ENCODE assay signal across 8 cellular contexts in the genomic region with DNA sequence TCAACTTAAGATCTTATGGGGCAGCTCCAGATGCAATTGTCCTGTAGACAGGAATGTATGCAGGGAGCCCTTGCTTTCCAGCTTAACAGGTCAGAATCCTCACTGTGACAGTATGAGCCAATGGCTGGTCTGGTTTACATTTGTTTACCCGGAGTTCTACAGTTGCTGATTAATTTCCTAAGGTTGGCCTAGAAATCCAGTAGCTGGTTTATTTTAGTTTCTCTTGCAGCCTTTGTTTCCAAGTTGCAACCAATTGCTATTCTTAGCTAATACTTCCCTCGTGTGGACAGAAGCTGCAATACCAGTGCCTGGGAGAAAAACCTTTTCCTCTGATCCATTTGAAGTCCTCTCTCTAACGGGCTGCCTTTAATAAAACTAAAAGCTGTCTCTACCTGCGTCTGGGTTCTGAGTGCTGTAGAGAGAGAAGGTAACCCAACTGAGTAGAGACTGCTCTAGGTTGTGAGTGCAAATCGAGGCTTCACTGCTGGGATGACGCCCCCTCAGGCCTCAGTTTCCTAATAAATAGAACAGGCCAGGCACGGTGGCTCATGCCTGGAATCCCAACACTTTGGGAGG. TPM values are rescaled to one million over a fixed set of nuclear protein-coding genes. Genes with fewer than 3 reads are reported as not detected.
DNase-seq lines count a peak whose midpoint lies in the region; ATAC-seq, FAIRE-seq and TF ChIP-seq lines count a peak whose summit lies in the region.

No MANE protein-coding gene starts in this region.

- peak; percentile 72 for TF ChIP-seq CTCF in bronchial epithelial cell (IDR thresholded peaks at IDR 0.05; ENCODE audit: insufficient read depth, low read length, severe bottlenecking)

- no peaks in the 10 kb centered on the region for H3K36me3 Mint-ChIP-seq in natural killer cell treated with Interleukin-12 subunit alpha and Interleukin-12 subunit beta and Interleukin-15 and Interleukin-18, amount 100 ng/mL, for 72 hours

- no peaks in the 10 kb centered on the region for H3K4me1 Mint-ChIP-seq in natural killer cell treated with Interleukin-12 subunit alpha and Interleukin-12 subunit beta and Interleukin-15 and Interleukin-18, amount 100 ng/mL, for 72 hours (ENCODE audit: low read depth in 2 of 2)

- H3K9me3 Mint-ChIP-seq in natural killer cell treated with Interleukin-12 subunit alpha and Interleukin-12 subunit beta and Interleukin-15 and Interleukin-18, amount 100 ng/mL, for 72 hours: no peaks in the 10 kb centered on the region

- no peak overlapping the region for H3K4me3 ChIP-seq in bronchial epithelial cell (ENCODE audit: low read depth, low read length)

- H3K27me3 ChIP-seq in bronchial epithelial cell (ENCODE audit: control insufficient read depth, insufficient read depth, low read length): no peaks in the 10 kb centered on the region

- peak in 5 of 6 experiments; percentile 1 to 52 (median 26) for DNase-seq in stimulated activated naive CD4-positive, alpha-beta T cell (lab: John Stamatoyannopoulos, UW)
- no peak for DNase-seq in stimulated activated naive CD4-positive, alpha-beta T cell treated with Interleukin-2 at 50 U/mL for 16 hours (lab: John Stamatoyannopoulos, UW)
- DNase-seq in NAMALWA (ENCODE audit: low spot score): peak; percentile 66
- peak; percentile 63 for DNase-seq in SHP77 treated with DMSO at 0.1 percent for 48 hours (lab: John Stamatoyannopoulos, UW)
- peak; percentile 58 for DNase-seq in bronchial epithelial cell (ENCODE audit: low read depth)
- DNase-seq in kidney glomerular epithelial cell (lab: John Stamatoyannopoulos, UW): peak; percentile 63
- peak; percentile 18 for DNase-seq in stimulated activated naive CD8-positive, alpha-beta T cell treated with anti-CD3 and anti-CD28 coated beads, Interleukin-15, Interleukin-2, amounts not matched to agents 100 U/mL and 50 U/mL, for 24 hours
- no peak for DNase-seq in natural killer cell treated with Interleukin-12 subunit alpha and Interleukin-12 subunit beta and Interleukin-15 and Interleukin-18, amount 100 ng/mL, for 72 hours (ENCODE audit: low spot score)

- FAIRE-seq in bronchial epithelial cell (lab: Jason Lieb, UNC): no peak

- no peak overlapping the region for H3K4me3 Mint-ChIP-seq in natural killer cell treated with Interleukin-12 subunit alpha and Interleukin-12 subunit beta and Interleukin-15 and Interleukin-18, amount 100 ng/mL, for 72 hours

- H3K36me3 ChIP-seq in bronchial epithelial cell (ENCODE audit: control insufficient read depth, insufficient read depth, low read length): no peaks in the 10 kb centered on the region

- no peak for ATAC-seq in stimulated activated naive CD8-positive, alpha-beta T cell treated with anti-CD3 and anti-CD28 coated beads, Interleukin-15, Interleukin-2, amounts not matched to agents 100 U/mL and 50 U/mL, for 24 hours
- ATAC-seq in natural killer cell treated with Interleukin-12 subunit alpha and Interleukin-12 subunit beta and Interleukin-15 and Interleukin-18, amount 100 ng/mL, for 72 hours: no peak

- H3K27me3 Mint-ChIP-seq in natural killer cell treated with Interleukin-12 subunit alpha and Interleukin-12 subunit beta and Interleukin-15 and Interleukin-18, amount 100 ng/mL, for 72 hours: no peaks in the 10 kb centered on the region

- H3K27ac Mint-ChIP-seq in natural killer cell treated with Interleukin-12 subunit alpha and Interleukin-12 subunit beta and Interleukin-15 and Interleukin-18, amount 100 ng/mL, for 72 hours: no peak overlapping the region

RNA-seq across cellular contexts. Expression of gene ZNF217, which starts 45.9 kb away (rescaled TPM):
- total RNA-seq in bronchial epithelial cell: 24.7 and 31.6 TPM in 2 replicates
- 10 to 100 TPM; 39.9 to 48.0 TPM for total RNA-seq in natural killer cell treated with Interleukin-12 subunit alpha and Interleukin-12 subunit beta and Interleukin-15 and Interleukin-18, amount 100 ng/mL, for 72 hours

Comparison
In these comparisons a context has a peak if more than half of its experiments do, and no peak if none do; other contexts are left out.
1. DNase-seq: peak in stimulated activated naive CD4-positive, alpha-beta T cell (5 of 6), NAMALWA (single experiment), SHP77 treated with DMSO at 0.1 percent for 48 hours (single experiment), bronchial epithelial cell (single experiment), kidney glomerular epithelial cell (single experiment) and stimulated activated naive CD8-positive, alpha-beta T cell treated with anti-CD3 and anti-CD28 coated beads, Interleukin-15, Interleukin-2, amounts not matched to agents 100 U/mL and 50 U/mL, for 24 hours (single experiment); none in stimulated activated naive CD4-positive, alpha-beta T cell treated with Interleukin-2 at 50 U/mL for 16 hours (single experiment) and natural killer cell treated with Interleukin-12 subunit alpha and Interleukin-12 subunit beta and Interleukin-15 and Interleukin-18, amount 100 ng/mL, for 72 hours (single experiment).